Comparison of ENCODE assay signal across 24 cellular contexts in the genomic region with DNA sequence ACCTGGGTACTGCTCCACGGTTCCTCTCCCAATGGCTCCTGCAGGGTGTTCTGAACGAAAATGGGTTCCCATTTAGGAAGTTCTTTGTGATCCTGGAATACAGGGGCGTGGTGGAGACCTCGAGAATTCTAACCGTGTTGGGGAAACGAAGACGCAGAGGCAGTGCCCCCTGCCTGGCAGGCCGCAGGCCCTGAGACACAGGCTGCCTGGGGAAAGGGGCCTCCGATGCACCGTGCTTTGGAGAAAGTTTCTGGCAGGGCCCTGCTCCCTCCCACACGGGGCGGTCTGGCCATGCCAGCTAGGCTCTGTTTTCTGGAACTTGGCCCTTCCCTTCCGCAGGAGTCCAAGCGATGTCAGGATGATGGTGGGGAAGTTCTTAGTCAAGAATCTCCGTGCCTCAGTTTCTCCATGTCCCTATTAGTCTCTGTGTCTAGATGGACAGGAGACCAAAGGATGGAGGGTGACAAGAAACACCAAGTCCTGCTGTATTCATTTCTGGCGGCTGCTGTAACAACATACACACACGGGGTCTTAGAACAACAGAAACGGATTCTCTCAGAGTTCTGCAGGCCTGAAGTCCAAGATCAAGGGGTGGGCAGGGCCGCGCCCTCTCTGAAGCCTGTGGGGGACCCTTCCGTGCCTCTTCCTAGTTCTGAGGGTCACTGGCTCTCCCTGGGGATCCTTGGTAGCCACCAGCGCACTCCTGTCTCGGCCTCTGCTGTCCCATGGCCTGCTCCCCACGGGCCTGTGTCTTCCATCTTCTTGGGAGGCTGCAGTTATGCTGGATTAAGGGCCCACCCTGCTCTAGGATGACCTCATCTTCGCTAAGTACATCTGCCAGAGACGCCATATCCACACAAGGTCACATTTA. TPM values are rescaled to one million over a fixed set of nuclear protein-coding genes. Genes with fewer than 3 reads are reported as not detected.
DNase-seq lines count a peak whose midpoint lies in the region; ATAC-seq, FAIRE-seq and TF ChIP-seq lines count a peak whose summit lies in the region.
"Had no signal": no experiment of that assay in that cellular context is flagged by ENCODE, and none has a peak within 500 bp of the region (broad histone marks: within the 10 kb centered on the region; RNA-seq: fewer than 3 reads in every experiment).

No MANE protein-coding gene starts in this region.

- ATAC-seq in HepG2: no peak
- ATAC-seq in upper lobe of right lung: no peak
- ATAC-seq in WTC11: no peak
- ATAC-seq in GM18861 (IDR thresholded peaks at IDR 0.05; ENCODE audit: unreplicated experiment): no peak

- FAIRE-seq in HepG2 (lab: Jason Lieb, UNC): no peak
- FAIRE-seq: D721Med, GM18507, H54, HTR-8/SVneo had no signal

- WGBS in HepG2 (ENCODE audit: low lambda C conversion rate): 25% methylated on average over 13 of the region's 26 CpGs

- H3K36me3 Mint-ChIP-seq in IgD-negative memory B cell: no peaks in the 10 kb centered on the region
- no peaks in the 10 kb centered on the region for H3K36me3 Mint-ChIP-seq in WTC11

- no peak for TF ChIP-seq EP300 in HepG2 (IDR thresholded peaks at IDR 0.05; ENCODE audit: low read depth in 2 of 2, low read length in 2 of 2)
- no peak for TF ChIP-seq EP300 in HepG2 (CRISPR knock-in tag; IDR thresholded peaks at IDR 0.05; ENCODE audit: borderline replicate concordance)

- POLR2A ChIA-PET in HepG2 (lab: Yijun Ruan, JAX) (no interaction called here), WTC11 (lab: Charles Lee) (no interaction called here)

- TF ChIP-seq CTCF in HepG2 (CRISPR knock-in tag; IDR thresholded peaks at IDR 0.05) (no peak), upper lobe of right lung (IDR thresholded peaks at IDR 0.05) (no peak), WTC11 (IDR thresholded peaks at IDR 0.05) (no peak)

- BruUV-seq in HepG2 (replicated peaks; lab: Mats Ljungman, UMichigan): no TSS peak

- DNase-seq in activated effector memory CD4-positive, alpha-beta T cell treated with anti-CD3 and anti-CD28 coated beads, Interleukin-2, amount 50 U/mL, for 16 hours: peak; percentile 50
- DNase-seq in activated effector memory CD4-positive, alpha-beta T cell treated with Interleukin-2 at 50 U/mL for 16 hours: no peak
- DNase-seq in HepG2 (ENCODE audit: low spot score) (no peak), upper lobe of right lung (peak; percentile 52), WTC11 (ENCODE audit: low spot score) (no peak), DMS53 (lab: John Stamatoyannopoulos, UW) (no peak)
- DNase-seq: 8988T; ACHN; BE2C; CD4-positive, alpha-beta T cell; KG1; MG63; NCI-H1694; NCI-H2081; NCI-H2227 treated with DMSO at 0.1 percent for 48 hours; NCI-H526 treated with DMSO at 0.1 percent for 48 hours; PC-9; SHP77 treated with DMSO at 0.1 percent for 48 hours had no signal

- CTCF ChIA-PET in HepG2 (lab: Yijun Ruan, JAX; ENCODE audit: low intra/inter-chr PET ratio, low total read pairs) (no interaction called here), WTC11 (lab: Charles Lee) (no interaction called here)

- no peak for TF ChIP-seq RAD21 in HepG2 (CRISPR knock-in tag; IDR thresholded peaks at IDR 0.05)

- H3K9me3 ChIP-seq in HepG2 (ENCODE audit: low read length) (no peaks in the 10 kb centered on the region), upper lobe of right lung (no peaks in the 10 kb centered on the region)
- H3K9me3 ChIP-seq: BE2C, MG63 had no signal

- no peak overlapping the region for H3K9ac ChIP-seq in HepG2 (ENCODE audit: insufficient read depth, low read depth, low read length)

- peaks cover 2 to 11% of the 10 kb centered on the region in 2 experiments; a peak in 4 of 5 replicates for H3K27me3 ChIP-seq in HepG2 (ENCODE audit: control insufficient read depth in 1 of 2, insufficient read depth in 2 of 2, low read length in 2 of 2)
- H3K27me3 ChIP-seq in upper lobe of right lung: no peaks in the 10 kb centered on the region
- H3K27me3 ChIP-seq: BE2C, MG63 had no signal

- peak overlapping the region in 2 of 3 donors; percentile 46 to 62 for H3K27ac Mint-ChIP-seq in IgD-negative memory B cell
- no peak overlapping the region for H3K27ac Mint-ChIP-seq in WTC11
- H3K27ac Mint-ChIP-seq: CD4-positive, alpha-beta T cell had no signal

- H3K4me1 Mint-ChIP-seq in IgD-negative memory B cell (peaks cover 23 to 26% (median 23%) of the 10 kb centered on the region in 3 donors), WTC11 (0 out of 2 replicates have a peak, but pooled peaks cover 2% of the 10 kb centered on the region)

- no peaks in the 10 kb centered on the region for H3K27me3 Mint-ChIP-seq in IgD-negative memory B cell
- no peaks in the 10 kb centered on the region for H3K27me3 Mint-ChIP-seq in WTC11 (ENCODE audit: low read depth)
- H3K27me3 Mint-ChIP-seq: CD4-positive, alpha-beta T cell had no signal

- no peak overlapping the region for H3K4me3 ChIP-seq in HepG2 (replicated peaks in 1 of 3; ENCODE audit: insufficient read depth in 1 of 3, low read depth in 2 of 3, low read length in 3 of 3)
- H3K4me3 ChIP-seq in upper lobe of right lung: no peak overlapping the region
- H3K4me3 ChIP-seq: MG63, PC-9 had no signal

- H3K79me2 ChIP-seq in HepG2 (ENCODE audit: insufficient read depth, low read length): no peaks in the 10 kb centered on the region

- no peak overlapping the region for H3K4me2 ChIP-seq in HepG2 (ENCODE audit: low read depth, low read length)
- H3K4me2 ChIP-seq: PC-9 had no signal

- H2AFZ ChIP-seq in HepG2 (ENCODE audit: low read length): no peak overlapping the region
- H2AFZ ChIP-seq: PC-9 had no signal

- no peaks in the 10 kb centered on the region for H3K9me3 Mint-ChIP-seq in IgD-negative memory B cell
- no peaks in the 10 kb centered on the region for H3K9me3 Mint-ChIP-seq in WTC11
- H3K9me3 Mint-ChIP-seq: CD4-positive, alpha-beta T cell had no signal

- peak overlapping the region in 3 of 4 donors; percentile 26 to 74 (median 58) for H3K4me3 Mint-ChIP-seq in IgD-negative memory B cell
- H3K4me3 Mint-ChIP-seq in WTC11: no peak overlapping the region
- H3K4me3 Mint-ChIP-seq: CD4-positive, alpha-beta T cell had no signal

- H3K4me1 ChIP-seq in HepG2 (ENCODE audit: insufficient read depth, low read length) (peaks cover 10% of the 10 kb centered on the region), upper lobe of right lung (peaks cover 20% of the 10 kb centered on the region)
- H3K4me1 ChIP-seq: BE2C had no signal

- intact Hi-C loops in HepG2 (cut with micrococcal nuclease; ENCODE audit: unreplicated experiment): no loop called here
- intact Hi-C loops in upper lobe of right lung (cut with DNase I): no loop called here

- no peak for TF ChIP-seq POLR2A in HepG2 (IDR thresholded peaks at IDR 0.05; ENCODE audit: insufficient read depth in 1 of 2, low read depth in 2 of 2, low read length in 2 of 2)

- no peak overlapping the region for H3K27ac ChIP-seq in HepG2 (ENCODE audit: extremely low read length, insufficient read depth, low read length)
- H3K27ac ChIP-seq in upper lobe of right lung: no peak overlapping the region
- H3K27ac ChIP-seq: PC-9 had no signal

- no peaks in the 10 kb centered on the region for H4K20me1 ChIP-seq in HepG2 (ENCODE audit: insufficient read depth, low read length)

- H3K36me3 ChIP-seq in HepG2 (replicated peaks in 1 of 2; ENCODE audit: control insufficient read depth in 1 of 2, insufficient read depth in 2 of 2, low read length in 2 of 2) (no peaks in the 10 kb centered on the region), upper lobe of right lung (no peaks in the 10 kb centered on the region)
- H3K36me3 ChIP-seq: BE2C, MG63 had no signal

- in situ Hi-C loops in HepG2 (cut with HindIII; ENCODE audit: extremely low pct_ligation_motif_present, low pct_unique_long_range_greater_than_20kb): no loop called here

TF ChIP-seq in HepG2, 621 proteins besides CTCF, POLR2A, EP300 and RAD21:
- TF ChIP-seq SATB2 (CRISPR knock-in tag; IDR thresholded peaks at IDR 0.05) (no peak), ATF7 (IDR thresholded peaks at IDR 0.05) (peak; percentile 19; the same call in 1 of the 2 replicates), ATF7 (CRISPR knock-in tag; IDR thresholded peaks at IDR 0.05) (no peak)

TF ChIP-seq in WTC11, 78 proteins besides CTCF, POLR2A, EP300 and RAD21:
- TF ChIP-seq ZNF671 (CRISPR knock-in tag; IDR thresholded peaks at IDR 0.05) (no peak), IRF2 (CRISPR knock-in tag; IDR thresholded peaks at IDR 0.05; ENCODE audit: borderline replicate concordance, low read depth) (no peak), RORB (CRISPR knock-in tag; IDR thresholded peaks at IDR 0.05) (no peak), NR3C1 (CRISPR knock-in tag; conservative IDR thresholded peaks at IDR 0.05; ENCODE audit: low read depth) (no peak), ZNF138 (CRISPR knock-in tag; conservative IDR thresholded peaks at IDR 0.05) (no peak), NFATC4 (CRISPR knock-in tag; IDR thresholded peaks at IDR 0.05) (no peak), ESRRA (CRISPR knock-in tag; IDR thresholded peaks at IDR 0.05; ENCODE audit: borderline replicate concordance) (no peak), ZNF423 (CRISPR knock-in tag; IDR thresholded peaks at IDR 0.05) (no peak)

RNA-seq across cellular contexts. Expression of gene PRKAG2, which starts 27.7 kb away (rescaled TPM):
- polyA plus RNA-seq in IgD-negative memory B cell (21.3 TPM), HepG2 (2011; rRNA removed) (0.85 and 0.90 TPM in 2 replicates)
- total RNA-seq in HepG2 (2016; rRNA removed; fragmentation: Illumina TruSeq; extraction: Trizol) (1.1 and 1.3 TPM in 2 replicates), upper lobe of right lung (35.6 TPM), WTC11 (2021) (14.7 to 20.3 TPM (median 17.0 TPM) in 3 replicates)
- total RNA-seq in HepG2 (2016; cell fraction: cytosol; rRNA removed; fragmentation: Illumina TruSeq; extraction: Trizol; ENCODE audit: low read depth): 1.3 and 1.8 TPM in 2 replicates
- 1.2 and 1.3 TPM in 2 replicates for total RNA-seq in HepG2 (2016; cell fraction: insoluble cytoplasmic fraction; rRNA removed; fragmentation: Illumina TruSeq; extraction: Trizol)
- total RNA-seq in HepG2 (2016; cell fraction: membrane; rRNA removed; fragmentation: Illumina TruSeq; extraction: Trizol): 2.2 and 2.3 TPM in 2 replicates
- 0.78 TPM in 2 replicates for total RNA-seq in HepG2 (2016; cell fraction: nucleus; rRNA removed; fragmentation: Illumina TruSeq; extraction: Trizol)
- 0.47 and 0.62 TPM in 2 replicates for polyA plus RNA-seq in HepG2 (2011; cell fraction: cytosol; rRNA removed)
- polyA plus RNA-seq in HepG2 (2011; cell fraction: nucleus; rRNA removed): 0.83 and 1.2 TPM in 2 replicates
- polyA plus RNA-seq in HepG2 (2012): 0.30 and 0.45 TPM in 2 replicates
- polyA plus RNA-seq in HepG2 (2016; cell fraction: cytosol; fragmentation: Illumina TruSeq; extraction: Trizol; ENCODE audit: low read depth): 2.1 and 2.9 TPM in 2 replicates
- 1.7 and 2.3 TPM in 2 replicates for polyA plus RNA-seq in HepG2 (2016; cell fraction: insoluble cytoplasmic fraction; fragmentation: Illumina TruSeq; extraction: Trizol; ENCODE audit: low read depth)
- 3.3 and 3.5 TPM in 2 replicates for polyA plus RNA-seq in HepG2 (2016; cell fraction: membrane; fragmentation: Illumina TruSeq; extraction: Trizol; ENCODE audit: low read depth)
- 2.0 and 3.4 TPM in 2 replicates for polyA plus RNA-seq in HepG2 (2016; cell fraction: nucleus; fragmentation: Illumina TruSeq; extraction: Trizol; ENCODE audit: insufficient read depth, low read depth)
- 0.20 and 0.87 TPM in 2 replicates for polyA minus RNA-seq in HepG2 (2011; rRNA and poly(A)+ RNA removed; ENCODE audit: low replicate concordance)
- not detected in 2 replicates for polyA minus RNA-seq in HepG2 (2011; cell fraction: cytosol; rRNA and poly(A)+ RNA removed)
- 0.75 and 0.77 TPM in 2 replicates for polyA minus RNA-seq in HepG2 (2011; cell fraction: nucleus; rRNA and poly(A)+ RNA removed)

Comparison
In these comparisons a context has a peak if more than half of its experiments do, and no peak if none do; other contexts are left out.
1. DNase-seq: peak in activated effector memory CD4-positive, alpha-beta T cell treated with anti-CD3 and anti-CD28 coated beads, Interleukin-2, amount 50 U/mL, for 16 hours (single experiment) and upper lobe of right lung (single experiment); none in activated effector memory CD4-positive, alpha-beta T cell treated with Interleukin-2 at 50 U/mL for 16 hours (single experiment), HepG2 (single experiment), WTC11 (single experiment) and DMS53 (single experiment).